26 cellular contexts compared by ENCODE assay signal in the genomic region with DNA sequence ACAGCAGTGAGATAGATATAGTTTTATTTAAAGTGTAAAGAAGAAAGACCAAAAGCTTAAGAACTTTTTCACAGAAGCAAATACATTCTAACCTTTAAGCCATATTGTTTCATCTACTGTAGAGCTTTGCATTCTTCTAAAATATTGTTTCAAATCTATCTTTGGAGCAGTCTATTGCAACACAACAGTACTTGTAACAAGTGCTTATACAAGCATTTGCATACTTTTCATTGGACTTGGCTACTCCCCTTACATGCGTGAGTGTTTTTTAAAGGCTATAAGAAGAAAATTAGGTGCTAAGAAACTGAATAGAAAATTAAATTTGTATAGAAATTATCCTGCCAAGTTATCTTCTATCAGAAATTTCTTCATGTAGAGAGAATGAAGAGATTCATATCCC. TPM values are rescaled to one million over a fixed set of nuclear protein-coding genes. Genes with fewer than 3 reads are reported as not detected.
"Had no signal": no experiment of that assay in that cellular context is flagged by ENCODE, and none has a peak within 500 bp of the region (broad histone marks: within the 10 kb centered on the region; RNA-seq: fewer than 3 reads in every experiment).

No MANE protein-coding gene starts in this region.

- H3K4me1 ChIP-seq: colonic mucosa, esophagus muscularis mucosa, esophagus squamous epithelium, foreskin keratinocyte, gastrocnemius medialis, gastroesophageal sphincter, heart left ventricle, heart right ventricle had no signal

- H3K4me3 ChIP-seq: colonic mucosa, coronary artery, dorsolateral prefrontal cortex, esophagus muscularis mucosa, esophagus squamous epithelium, gastrocnemius medialis, gastroesophageal sphincter, heart left ventricle, heart right ventricle had no signal

- DNase-seq: colonic mucosa; cortex of kidney; dermis blood vessel endothelial cell; dorsolateral prefrontal cortex; effector CD4-positive, alpha-beta T cell; effector CD8-positive, alpha-beta T cell; effector memory CD4-positive, alpha-beta T cell; effector memory CD8-positive, alpha-beta T cell; endodermal cell; erythroblast; esophagus squamous epithelium; foreskin fibroblast; foreskin keratinocyte; foreskin melanocyte; gastrocnemius medialis; glutamatergic neuron; head of caudate nucleus; heart left ventricle; heart right ventricle had no signal

- H3K9me3 ChIP-seq: colonic mucosa, esophagus muscularis mucosa, esophagus squamous epithelium, gastroesophageal sphincter had no signal

- H3K36me3 ChIP-seq: colonic mucosa, esophagus muscularis mucosa, esophagus squamous epithelium, gastrocnemius medialis, gastroesophageal sphincter, heart left ventricle, heart right ventricle had no signal

- H3K27me3 ChIP-seq: colonic mucosa, esophagus muscularis mucosa, esophagus squamous epithelium, foreskin keratinocyte, gastrocnemius medialis, gastroesophageal sphincter, heart left ventricle, heart right ventricle had no signal

- H3K27ac Mint-ChIP-seq: dendritic cell treated with granulocyte-macrophage colony-stimulating factor and Interleukin-4, amounts not matched to agents 40 ng/mL and 50 ng/mL, for 4 days; effector memory CD8-positive, alpha-beta T cell; endodermal cell had no signal

- H3K4me3 Mint-ChIP-seq: dendritic cell treated with granulocyte-macrophage colony-stimulating factor and Interleukin-4, amounts not matched to agents 40 ng/mL and 50 ng/mL, for 4 days; effector memory CD8-positive, alpha-beta T cell; endodermal cell had no signal

- H3K27me3 Mint-ChIP-seq: dendritic cell treated with granulocyte-macrophage colony-stimulating factor and Interleukin-4, amounts not matched to agents 40 ng/mL and 50 ng/mL, for 4 days; effector memory CD8-positive, alpha-beta T cell had no signal

- H3K27ac ChIP-seq: colonic mucosa, coronary artery, dorsolateral prefrontal cortex, epithelial cell of prostate, esophagus muscularis mucosa, esophagus squamous epithelium, foreskin keratinocyte, gastrocnemius medialis, gastroesophageal sphincter, heart left ventricle, heart right ventricle had no signal

- ATAC-seq: effector memory CD8-positive, alpha-beta T cell; esophagus mucosa; foreskin keratinocyte; gastrocnemius medialis; gastroesophageal sphincter; heart left ventricle; heart right ventricle had no signal

RNA-seq across cellular contexts. Expression of gene SEMA3E, which starts 45.3 kb away (rescaled TPM):
- total RNA-seq: endothelial cell of umbilical vein had no signal
- polyA plus RNA-seq: endothelial cell of umbilical vein had no signal
